In the genomic region with DNA sequence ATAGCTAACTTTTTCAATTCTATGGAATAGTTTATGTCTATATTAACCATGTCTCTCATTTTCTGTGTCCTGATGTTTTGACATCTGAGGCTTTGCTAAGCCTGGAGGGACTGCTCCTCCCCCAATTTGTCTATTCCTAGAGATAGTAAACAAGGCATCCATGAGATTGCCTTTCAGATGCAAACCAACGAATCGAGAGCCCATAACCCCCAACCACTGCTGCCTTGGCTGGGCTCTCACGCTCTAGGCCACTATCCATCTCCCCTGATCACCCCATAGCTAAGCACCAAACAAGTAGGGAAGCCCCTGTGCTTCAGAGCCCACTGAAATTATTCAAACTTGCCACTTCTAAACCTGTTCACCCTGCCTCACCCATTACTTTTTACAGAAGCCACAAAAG, we compare ENCODE assay signal across 1 cellular context.
TF ChIP-seq lines count a peak whose summit lies in the region.

No MANE protein-coding gene starts in this region.

TF ChIP-seq in GM23338, 12 proteins besides CTCF, POLR2A, EP300 and RAD21 (continued from another document):
- TF ChIP-seq ZNF331 (CRISPR knock-in tag; IDR thresholded peaks at IDR 0.05; ENCODE audit: low read depth) (no peak), EZH2 (IDR thresholded peaks at IDR 0.05; ENCODE audit: low read depth, unreplicated experiment) (no peak), CREB1 (CRISPR knock-in tag; IDR thresholded peaks at IDR 0.05; ENCODE audit: low read depth) (no peak), STAT1 (IDR thresholded peaks at IDR 0.05; ENCODE audit: unreplicated experiment) (no peak), POLR2AphosphoS5 (IDR thresholded peaks at IDR 0.05; ENCODE audit: low read depth) (no peak), EZH2phosphoT487 (IDR thresholded peaks at IDR 0.05; ENCODE audit: unreplicated experiment) (no peak), JUNB (IDR thresholded peaks at IDR 0.05; ENCODE audit: unreplicated experiment) (no peak)
- TF ChIP-seq, protein P1, sequence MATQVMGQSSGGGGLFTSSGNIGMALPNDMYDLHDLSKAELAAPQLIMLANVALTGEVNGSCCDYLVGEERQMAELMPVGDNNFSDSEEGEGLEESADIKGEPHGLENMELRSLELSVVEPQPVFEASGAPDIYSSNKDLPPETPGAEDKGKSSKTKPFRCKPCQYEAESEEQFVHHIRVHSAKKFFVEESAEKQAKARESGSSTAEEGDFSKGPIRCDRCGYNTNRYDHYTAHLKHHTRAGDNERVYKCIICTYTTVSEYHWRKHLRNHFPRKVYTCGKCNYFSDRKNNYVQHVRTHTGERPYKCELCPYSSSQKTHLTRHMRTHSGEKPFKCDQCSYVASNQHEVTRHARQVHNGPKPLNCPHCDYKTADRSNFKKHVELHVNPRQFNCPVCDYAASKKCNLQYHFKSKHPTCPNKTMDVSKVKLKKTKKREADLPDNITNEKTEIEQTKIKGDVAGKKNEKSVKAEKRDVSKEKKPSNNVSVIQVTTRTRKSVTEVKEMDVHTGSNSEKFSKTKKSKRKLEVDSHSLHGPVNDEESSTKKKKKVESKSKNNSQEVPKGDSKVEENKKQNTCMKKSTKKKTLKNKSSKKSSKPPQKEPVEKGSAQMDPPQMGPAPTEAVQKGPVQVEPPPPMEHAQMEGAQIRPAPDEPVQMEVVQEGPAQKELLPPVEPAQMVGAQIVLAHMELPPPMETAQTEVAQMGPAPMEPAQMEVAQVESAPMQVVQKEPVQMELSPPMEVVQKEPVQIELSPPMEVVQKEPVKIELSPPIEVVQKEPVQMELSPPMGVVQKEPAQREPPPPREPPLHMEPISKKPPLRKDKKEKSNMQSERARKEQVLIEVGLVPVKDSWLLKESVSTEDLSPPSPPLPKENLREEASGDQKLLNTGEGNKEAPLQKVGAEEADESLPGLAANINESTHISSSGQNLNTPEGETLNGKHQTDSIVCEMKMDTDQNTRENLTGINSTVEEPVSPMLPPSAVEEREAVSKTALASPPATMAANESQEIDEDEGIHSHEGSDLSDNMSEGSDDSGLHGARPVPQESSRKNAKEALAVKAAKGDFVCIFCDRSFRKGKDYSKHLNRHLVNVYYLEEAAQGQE (IDR thresholded peaks at IDR 0.05; ENCODE audit: unreplicated experiment), result no peak
- TF ChIP-seq, protein P2, sequence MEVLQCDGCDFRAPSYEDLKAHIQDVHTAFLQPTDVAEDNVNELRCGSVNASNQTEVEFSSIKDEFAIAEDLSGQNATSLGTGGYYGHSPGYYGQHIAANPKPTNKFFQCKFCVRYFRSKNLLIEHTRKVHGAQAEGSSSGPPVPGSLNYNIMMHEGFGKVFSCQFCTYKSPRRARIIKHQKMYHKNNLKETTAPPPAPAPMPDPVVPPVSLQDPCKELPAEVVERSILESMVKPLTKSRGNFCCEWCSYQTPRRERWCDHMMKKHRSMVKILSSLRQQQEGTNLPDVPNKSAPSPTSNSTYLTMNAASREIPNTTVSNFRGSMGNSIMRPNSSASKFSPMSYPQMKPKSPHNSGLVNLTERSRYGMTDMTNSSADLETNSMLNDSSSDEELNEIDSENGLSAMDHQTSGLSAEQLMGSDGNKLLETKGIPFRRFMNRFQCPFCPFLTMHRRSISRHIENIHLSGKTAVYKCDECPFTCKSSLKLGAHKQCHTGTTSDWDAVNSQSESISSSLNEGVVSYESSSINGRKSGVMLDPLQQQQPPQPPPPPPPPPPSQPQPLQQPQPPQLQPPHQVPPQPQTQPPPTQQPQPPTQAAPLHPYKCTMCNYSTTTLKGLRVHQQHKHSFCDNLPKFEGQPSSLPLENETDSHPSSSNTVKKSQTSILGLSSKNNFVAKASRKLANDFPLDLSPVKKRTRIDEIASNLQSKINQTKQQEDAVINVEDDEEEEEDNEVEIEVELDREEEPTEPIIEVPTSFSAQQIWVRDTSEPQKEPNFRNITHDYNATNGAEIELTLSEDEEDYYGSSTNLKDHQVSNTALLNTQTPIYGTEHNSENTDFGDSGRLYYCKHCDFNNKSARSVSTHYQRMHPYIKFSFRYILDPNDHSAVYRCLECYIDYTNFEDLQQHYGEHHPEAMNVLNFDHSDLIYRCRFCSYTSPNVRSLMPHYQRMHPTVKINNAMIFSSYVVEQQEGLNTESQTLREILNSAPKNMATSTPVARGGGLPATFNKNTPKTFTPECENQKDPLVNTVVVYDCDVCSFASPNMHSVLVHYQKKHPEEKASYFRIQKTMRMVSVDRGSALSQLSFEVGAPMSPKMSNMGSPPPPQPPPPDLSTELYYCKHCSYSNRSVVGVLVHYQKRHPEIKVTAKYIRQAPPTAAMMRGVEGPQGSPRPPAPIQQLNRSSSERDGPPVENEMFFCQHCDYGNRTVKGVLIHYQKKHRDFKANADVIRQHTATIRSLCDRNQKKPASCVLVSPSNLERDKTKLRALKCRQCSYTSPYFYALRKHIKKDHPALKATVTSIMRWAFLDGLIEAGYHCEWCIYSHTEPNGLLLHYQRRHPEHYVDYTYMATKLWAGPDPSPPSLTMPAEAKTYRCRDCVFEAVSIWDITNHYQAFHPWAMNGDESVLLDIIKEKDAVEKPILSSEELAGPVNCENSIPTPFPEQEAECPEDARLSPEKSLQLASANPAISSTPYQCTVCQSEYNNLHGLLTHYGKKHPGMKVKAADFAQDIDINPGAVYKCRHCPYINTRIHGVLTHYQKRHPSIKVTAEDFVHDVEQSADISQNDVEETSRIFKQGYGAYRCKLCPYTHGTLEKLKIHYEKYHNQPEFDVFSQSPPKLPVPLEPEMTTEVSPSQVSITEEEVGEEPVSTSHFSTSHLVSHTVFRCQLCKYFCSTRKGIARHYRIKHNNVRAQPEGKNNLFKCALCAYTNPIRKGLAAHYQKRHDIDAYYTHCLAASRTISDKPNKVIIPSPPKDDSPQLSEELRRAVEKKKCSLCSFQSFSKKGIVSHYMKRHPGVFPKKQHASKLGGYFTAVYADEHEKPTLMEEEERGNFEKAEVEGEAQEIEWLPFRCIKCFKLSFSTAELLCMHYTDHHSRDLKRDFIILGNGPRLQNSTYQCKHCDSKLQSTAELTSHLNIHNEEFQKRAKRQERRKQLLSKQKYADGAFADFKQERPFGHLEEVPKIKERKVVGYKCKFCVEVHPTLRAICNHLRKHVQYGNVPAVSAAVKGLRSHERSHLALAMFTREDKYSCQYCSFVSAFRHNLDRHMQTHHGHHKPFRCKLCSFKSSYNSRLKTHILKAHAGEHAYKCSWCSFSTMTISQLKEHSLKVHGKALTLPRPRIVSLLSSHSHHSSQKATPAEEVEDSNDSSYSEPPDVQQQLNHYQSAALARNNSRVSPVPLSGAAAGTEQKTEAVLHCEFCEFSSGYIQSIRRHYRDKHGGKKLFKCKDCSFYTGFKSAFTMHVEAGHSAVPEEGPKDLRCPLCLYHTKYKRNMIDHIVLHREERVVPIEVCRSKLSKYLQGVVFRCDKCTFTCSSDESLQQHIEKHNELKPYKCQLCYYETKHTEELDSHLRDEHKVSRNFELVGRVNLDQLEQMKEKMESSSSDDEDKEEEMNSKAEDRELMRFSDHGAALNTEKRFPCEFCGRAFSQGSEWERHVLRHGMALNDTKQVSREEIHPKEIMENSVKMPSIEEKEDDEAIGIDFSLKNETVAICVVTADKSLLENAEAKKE (CRISPR knock-in tag; IDR thresholded peaks at IDR 0.05), result no peak
